6 cellular contexts compared by ENCODE assay signal in the genomic region with DNA sequence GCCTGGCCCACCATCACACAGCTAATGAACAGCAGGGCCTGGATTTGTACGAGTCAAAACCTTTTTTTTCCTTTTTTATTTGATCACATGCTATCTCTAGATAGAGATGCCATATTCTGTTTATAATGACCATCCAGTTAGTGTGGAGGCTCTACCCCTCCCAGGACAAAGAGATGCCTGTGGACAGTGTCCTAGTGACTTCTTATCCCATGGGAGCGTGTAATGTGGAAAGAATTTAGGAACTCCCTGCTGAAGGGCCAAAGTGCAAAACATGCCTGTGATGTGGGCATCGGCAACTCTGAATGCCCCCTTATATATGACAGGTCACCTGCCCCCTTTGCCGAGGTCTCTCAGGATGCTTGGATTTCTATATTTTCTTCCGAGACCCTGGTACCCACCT.
"Had no signal": no experiment of that assay in that cellular context is flagged by ENCODE, and none has a peak within 500 bp of the region (broad histone marks: within the 10 kb centered on the region; RNA-seq: fewer than 3 reads in every experiment).

No MANE protein-coding gene starts in this region.

- H3K4me3 ChIP-seq: GM23338, K562 had no signal

- DNase-seq: H9, HCEC 1CT, IMR-90, KG1 had no signal
